19 cellular contexts compared by ENCODE assay signal in genomic region chr2:148255929-148256328, GRCh38.
"Had no signal": no experiment of that assay in that cellular context is flagged by ENCODE, and none has a peak within 500 bp of the region (broad histone marks: within the 10 kb centered on the region; RNA-seq: fewer than 3 reads in every experiment).

No MANE protein-coding gene starts in this region.

- FAIRE-seq: endometrium, islet of Langerhans had no signal

- ATAC-seq: activated T-cell treated with anti-CD3 and anti-CD28 coated beads, Interleukin-2, amount 50 U/mL, for 4 hours; left colon; right cardiac atrium; WTC11 had no signal

- H3K36me3 ChIP-seq: colonic mucosa, thoracic aorta had no signal

- H3K4me2 ChIP-seq: smooth muscle cell had no signal

- H3K4me3 ChIP-seq: colonic mucosa, esophagus muscularis mucosa, smooth muscle cell, stomach, thoracic aorta had no signal

- H3K4me1 ChIP-seq: colonic mucosa, esophagus muscularis mucosa, stomach had no signal

- H3K9me3 ChIP-seq: colonic mucosa, esophagus muscularis mucosa, thoracic aorta had no signal

- H3K27me3 ChIP-seq: colonic mucosa, esophagus muscularis mucosa, stomach had no signal

- DNase-seq: activated CD4-positive, alpha-beta memory T cell treated with anti-CD3 and anti-CD28 coated beads, Interleukin-2, amount 10 ng/mL, durations not matched to agents 7 days and 5 days; activated CD4-positive, alpha-beta T cell treated with anti-CD3 and anti-CD28 coated beads for 4 hours; activated effector memory CD4-positive, alpha-beta T cell treated with Interleukin-2 at 50 U/mL for 16 hours; activated T-cell treated with anti-CD3 and anti-CD28 coated beads, Interleukin-2, amount 50 U/mL, for 4 hours; central memory CD4-positive, alpha-beta T cell; colonic mucosa; left colon; mesenchymal stem cell; nephron progenitor cell; occipital lobe; right cardiac atrium; stomach; T-helper 2 cell had no signal

- H3K27ac ChIP-seq: colonic mucosa, esophagus muscularis mucosa, stomach, thoracic aorta had no signal
